In the genomic region with DNA sequence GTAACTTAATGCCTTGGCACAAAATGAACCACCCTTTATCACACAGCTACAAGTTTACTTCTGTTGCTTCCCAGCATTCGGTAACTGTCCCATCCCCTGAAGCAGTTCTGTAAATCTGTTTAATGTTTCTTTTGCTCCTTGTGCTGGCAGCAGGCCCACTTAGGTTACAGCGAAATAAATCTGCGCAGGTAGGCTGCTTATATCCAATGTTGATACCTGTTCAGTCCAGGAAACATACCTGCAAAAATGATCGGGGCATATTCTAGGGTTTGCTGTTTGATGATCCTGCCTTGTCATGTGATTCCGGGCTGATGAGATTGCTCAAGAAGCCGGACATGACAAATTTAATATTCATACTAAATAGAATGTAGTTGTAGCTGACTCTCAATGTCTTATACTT, we compare ENCODE assay signal across 1 cellular context.
TF ChIP-seq lines count a peak whose summit lies in the region.

No MANE protein-coding gene starts in this region.

TF ChIP-seq in HepG2, 621 proteins besides CTCF, POLR2A, EP300 and RAD21 (continued from another document):
- TF ChIP-seq, protein P1, sequence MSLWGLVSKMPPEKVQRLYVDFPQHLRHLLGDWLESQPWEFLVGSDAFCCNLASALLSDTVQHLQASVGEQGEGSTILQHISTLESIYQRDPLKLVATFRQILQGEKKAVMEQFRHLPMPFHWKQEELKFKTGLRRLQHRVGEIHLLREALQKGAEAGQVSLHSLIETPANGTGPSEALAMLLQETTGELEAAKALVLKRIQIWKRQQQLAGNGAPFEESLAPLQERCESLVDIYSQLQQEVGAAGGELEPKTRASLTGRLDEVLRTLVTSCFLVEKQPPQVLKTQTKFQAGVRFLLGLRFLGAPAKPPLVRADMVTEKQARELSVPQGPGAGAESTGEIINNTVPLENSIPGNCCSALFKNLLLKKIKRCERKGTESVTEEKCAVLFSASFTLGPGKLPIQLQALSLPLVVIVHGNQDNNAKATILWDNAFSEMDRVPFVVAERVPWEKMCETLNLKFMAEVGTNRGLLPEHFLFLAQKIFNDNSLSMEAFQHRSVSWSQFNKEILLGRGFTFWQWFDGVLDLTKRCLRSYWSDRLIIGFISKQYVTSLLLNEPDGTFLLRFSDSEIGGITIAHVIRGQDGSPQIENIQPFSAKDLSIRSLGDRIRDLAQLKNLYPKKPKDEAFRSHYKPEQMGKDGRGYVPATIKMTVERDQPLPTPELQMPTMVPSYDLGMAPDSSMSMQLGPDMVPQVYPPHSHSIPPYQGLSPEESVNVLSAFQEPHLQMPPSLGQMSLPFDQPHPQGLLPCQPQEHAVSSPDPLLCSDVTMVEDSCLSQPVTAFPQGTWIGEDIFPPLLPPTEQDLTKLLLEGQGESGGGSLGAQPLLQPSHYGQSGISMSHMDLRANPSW (CRISPR knock-in tag; IDR thresholded peaks at IDR 0.05; ENCODE audit: borderline replicate concordance): no peak
- TF ChIP-seq NPAS2 (CRISPR knock-in tag; IDR thresholded peaks at IDR 0.05; ENCODE audit: borderline replicate concordance) (no peak), ZBTB1 (CRISPR knock-in tag; IDR thresholded peaks at IDR 0.05; ENCODE audit: borderline replicate concordance) (no peak), ZNF629 (CRISPR knock-in tag; conservative IDR thresholded peaks at IDR 0.05) (no peak)
